Comparison of ENCODE assay signal across 8 cellular contexts in genomic region chr18:63518178-63519012, GRCh38. TPM values are rescaled to one million over a fixed set of nuclear protein-coding genes. Genes with fewer than 3 reads are reported as not detected.
A peak's percentile ranks its signal among the peaks of the same experiment; 100 is the strongest.
DNase-seq lines count a peak whose midpoint lies in the region; FAIRE-seq and TF ChIP-seq lines count a peak whose summit lies in the region.

No MANE protein-coding gene starts in this region.

- H4K20me1 ChIP-seq in H9 (ENCODE audit: control insufficient read depth, insufficient read depth, insufficient read length): no peaks in the 10 kb centered on the region

- H3K4me1 Mint-ChIP-seq in H9: peaks cover 25 to 29% of the 10 kb centered on the region in 2 experiments
- peaks cover 15% of the 10 kb centered on the region for H3K4me1 Mint-ChIP-seq in osteocyte (ENCODE audit: unreplicated experiment)

- H2BK5ac ChIP-seq in H9 (ENCODE audit: insufficient read length, low read length): no peak overlapping the region

- H3T11ph ChIP-seq in H9 (ENCODE audit: low read length): no peak overlapping the region

- peak; percentile 70 for FAIRE-seq in RCC 7860 (lab: Jason Lieb, UNC)

- H4K5ac ChIP-seq in H9 (ENCODE audit: insufficient read length, low read depth, low read length): no peak overlapping the region

- H2BK120ac ChIP-seq in H9 (ENCODE audit: low read depth, low read length, poor library complexity, severe bottlenecking): no peak overlapping the region

- peaks cover 2% of the 10 kb centered on the region for H3K23me2 ChIP-seq in H9 (ENCODE audit: insufficient read length, low read depth, low read length, poor library complexity, severe bottlenecking)

- H3K18ac ChIP-seq in H9 (ENCODE audit: insufficient read length, low read depth, low read length): no peak overlapping the region

- H3K27ac ChIP-seq in H9 (ENCODE audit: insufficient read length, low read depth, low read length): no peak overlapping the region

- peak; percentile 24 for DNase-seq in GM04503 (ENCODE audit: low read depth)
- peak; percentile 71 for DNase-seq in H9
- DNase-seq in LoVo (ENCODE audit: low spot score): peak; percentile 80
- peak; percentile 62 for DNase-seq in RCC 7860 (ENCODE audit: low spot score)
- peak; percentile 44 to 55 for DNase-seq in activated T-cell treated with anti-CD3 and anti-CD28 coated beads, Interleukin-2, amount 50 U/mL, for 48 hours
- peak; percentile 55 to 87 for DNase-seq in foreskin fibroblast
- no peak for DNase-seq in osteocyte (ENCODE audit: extremely low spot score, unreplicated experiment)
- DNase-seq in cortex of kidney (lab: John Stamatoyannopoulos, UW): no peak

- no CpG with 5 or more reads among the region's 16 CpGs for WGBS in H9 (ENCODE audit: extremely low coverage, insufficient read length, low lambda C conversion rate)

- H3K36me3 Mint-ChIP-seq in H9 (ENCODE audit: insufficient read depth in 1 of 3, low read depth in 3 of 3) (no peaks in the 10 kb centered on the region), osteocyte (ENCODE audit: unreplicated experiment) (no peaks in the 10 kb centered on the region)

- H3K27ac Mint-ChIP-seq in H9: no peak overlapping the region; a peak in 1 of 7 replicates
- H3K27ac Mint-ChIP-seq in osteocyte (ENCODE audit: unreplicated experiment): peak overlapping the region; percentile 42

- H3K4me3 Mint-ChIP-seq in H9 (no peak overlapping the region), osteocyte (ENCODE audit: unreplicated experiment) (no peak overlapping the region)

- H3K4me1 ChIP-seq in H9 (ENCODE audit: insufficient read depth, low read length): peaks cover 4% of the 10 kb centered on the region; the same call in 1 of the 2 replicates

- H3K23ac ChIP-seq in H9 (ENCODE audit: insufficient read length, low read depth, low read length): no peak overlapping the region

- no peak overlapping the region for H2BK12ac ChIP-seq in H9 (ENCODE audit: insufficient read length, low read depth, low read length)

- TF ChIP-seq CTCF in H9 (conservative IDR thresholded peaks at IDR 0.05) (peak; percentile 84), foreskin fibroblast (IDR thresholded peaks at IDR 0.05; ENCODE audit: low read depth, low read length) (peak; percentile 58), osteocyte (IDR thresholded peaks at IDR 0.05) (peak; percentile 85)

- H3K4ac ChIP-seq in H9 (ENCODE audit: low read depth, low read length): no peak overlapping the region

- H3K27me3 ChIP-seq in H9 (ENCODE audit: insufficient read depth, low read length): no peaks in the 10 kb centered on the region

- no peak overlapping the region for H2AK5ac ChIP-seq in H9 (ENCODE audit: insufficient read length, low read length)

- H4K91ac ChIP-seq in H9 (ENCODE audit: insufficient read length, low read depth, low read length): no peak overlapping the region

- no peaks in the 10 kb centered on the region for H3K79me1 ChIP-seq in H9 (ENCODE audit: insufficient read depth, low read depth, low read length, poor library complexity, severe bottlenecking)

- no peak overlapping the region for H2BK20ac ChIP-seq in H9 (ENCODE audit: low read depth, low read length, poor library complexity, severe bottlenecking)

- H3K56ac ChIP-seq in H9 (ENCODE audit: insufficient read length, low read depth, low read length): no peak overlapping the region

- H3K79me2 ChIP-seq in H9 (ENCODE audit: insufficient read depth, low read length): no peaks in the 10 kb centered on the region

- no peaks in the 10 kb centered on the region for H3K9me3 ChIP-seq in H9 (ENCODE audit: control insufficient read depth, low read depth, low read length)

- peak overlapping the region; percentile 78 for H2AFZ ChIP-seq in H9 (ENCODE audit: low read length)

- H3K14ac ChIP-seq in H9 (ENCODE audit: insufficient read depth, low read length): no peak overlapping the region

- H3K4me3 ChIP-seq in foreskin fibroblast (ENCODE audit: low read depth in 1 of 2, low read length in 2 of 2): no peak overlapping the region

- H3K9me3 Mint-ChIP-seq in H9 (no peaks in the 10 kb centered on the region), osteocyte (ENCODE audit: unreplicated experiment) (no peaks in the 10 kb centered on the region)

- no peak overlapping the region for H2BK15ac ChIP-seq in H9 (ENCODE audit: low read depth, low read length)

- no peak overlapping the region for H3K4me2 ChIP-seq in H9 (ENCODE audit: insufficient read depth, insufficient read length, low read length)

- H3K9ac ChIP-seq in H9 (ENCODE audit: extremely low read depth, insufficient read length, low read length): no peak overlapping the region

- H4K8ac ChIP-seq in H9 (replicated peaks; ENCODE audit: insufficient read length, low read depth, low read length): no peak overlapping the region

- no peaks in the 10 kb centered on the region for H3K27me3 Mint-ChIP-seq in H9 (ENCODE audit: low read depth)
- peaks cover 16% of the 10 kb centered on the region for H3K27me3 Mint-ChIP-seq in osteocyte (ENCODE audit: unreplicated experiment)

RNA-seq across cellular contexts. Expression of gene SERPINB12, which starts 23.8 kb away (rescaled TPM):
- total RNA-seq in H9 (2021) (not detected in 2 replicates), osteocyte (not detected in 2 replicates)

RNA-seq across cellular contexts. Expression of gene SERPINB5, which starts 41.6 kb away (rescaled TPM):
- total RNA-seq in H9 (2021): 0.20 TPM in 1 of 2 replicates, not detected in the other
- total RNA-seq in osteocyte: not detected in 2 replicates

Comparison
In these comparisons a context has a peak if more than half of its experiments do, and no peak if none do; other contexts are left out.
1. DNase-seq: peak in GM04503 (single experiment), H9 (single experiment), LoVo (single experiment), RCC 7860 (single experiment), activated T-cell treated with anti-CD3 and anti-CD28 coated beads, Interleukin-2, amount 50 U/mL, for 48 hours (2 of 2) and foreskin fibroblast (2 of 2); none in osteocyte (single experiment) and cortex of kidney (single experiment).
2. Peak in every context shown above with its lines, with median percentiles within 50 percentile points of each other: CTCF ChIP-seq.